1 cellular context compared by ENCODE assay signal in the genomic region with DNA sequence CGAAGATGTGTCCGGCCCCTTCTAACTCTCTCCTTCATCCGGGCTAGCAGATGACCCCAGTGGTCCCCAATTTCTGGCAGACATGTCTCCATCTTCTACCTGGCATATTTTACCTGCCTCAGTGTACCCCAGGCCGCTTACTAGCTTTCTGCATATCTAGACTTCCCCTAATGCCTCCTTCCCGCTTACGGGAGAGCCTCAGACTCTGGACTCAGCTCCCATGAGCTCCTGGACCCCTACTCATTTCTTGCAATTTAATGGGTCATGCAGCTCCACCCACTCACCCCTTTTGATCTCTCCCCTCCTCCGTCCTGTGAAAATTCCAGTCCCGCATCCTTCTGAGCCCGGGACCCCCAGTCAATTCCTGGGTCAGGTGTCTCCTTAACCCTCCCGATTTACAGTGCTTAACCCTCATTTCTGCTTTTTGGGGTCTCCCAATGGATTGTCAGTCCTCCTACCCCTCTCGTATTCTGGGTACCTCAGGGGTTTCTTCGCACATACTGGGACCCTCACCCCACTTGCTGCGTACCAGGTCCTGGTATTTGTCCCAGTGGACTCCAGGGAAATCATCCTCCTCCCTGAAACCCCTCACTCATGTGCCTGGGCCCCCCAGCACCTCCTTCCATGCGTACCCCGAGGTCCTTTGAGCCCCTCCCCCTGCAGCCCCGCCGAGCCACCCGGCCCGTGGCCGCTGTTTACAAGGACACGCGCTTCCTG.
TF ChIP-seq lines count a peak whose summit lies in the region.

No MANE protein-coding gene starts in this region.

TF ChIP-seq in endothelial cell of umbilical vein, 7 proteins besides CTCF, POLR2A, EP300 and RAD21:
- TF ChIP-seq JUN (IDR thresholded peaks at IDR 0.05; ENCODE audit: borderline replicate concordance, insufficient read depth, insufficient read length, low read depth) (no peak), FOS (IDR thresholded peaks at IDR 0.05; ENCODE audit: borderline replicate concordance, insufficient read depth, low read length) (no peak)
- TF ChIP-seq, protein P1, sequence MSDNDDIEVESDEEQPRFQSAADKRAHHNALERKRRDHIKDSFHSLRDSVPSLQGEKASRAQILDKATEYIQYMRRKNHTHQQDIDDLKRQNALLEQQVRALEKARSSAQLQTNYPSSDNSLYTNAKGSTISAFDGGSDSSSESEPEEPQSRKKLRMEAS (IDR thresholded peaks at IDR 0.05; ENCODE audit: insufficient read depth, insufficient read length), result peak; percentile 66
